Comparison of ENCODE assay signal across 34 cellular contexts in genomic region chr4:178523038-178523437, GRCh38.
"Had no signal": no experiment of that assay in that cellular context is flagged by ENCODE, and none has a peak within 500 bp of the region (broad histone marks: within the 10 kb centered on the region; RNA-seq: fewer than 3 reads in every experiment).

No MANE protein-coding gene starts in this region.

- H3K27me3 Mint-ChIP-seq: activated CD4-positive, alpha-beta memory T cell treated with anti-CD3 and anti-CD28 coated beads for 36 hours; activated CD4-positive, alpha-beta T cell treated with anti-CD3 and anti-CD28 coated beads for 36 hours; activated CD8-positive, alpha-beta T cell treated with anti-CD3 and anti-CD28 coated beads for 36 hours; activated naive CD8-positive, alpha-beta T cell treated with anti-CD3 and anti-CD28 coated beads for 36 hours; activated T-helper 17 cell treated with anti-CD3 and anti-CD28 coated beads, Interleukin-2, amount 50 U/mL, for 72 hours; T-cell; T-helper 17 cell had no signal

- H3K4me3 Mint-ChIP-seq: activated CD4-positive, alpha-beta memory T cell treated with anti-CD3 and anti-CD28 coated beads for 36 hours; activated CD4-positive, alpha-beta T cell treated with anti-CD3 and anti-CD28 coated beads for 36 hours; activated CD8-positive, alpha-beta T cell treated with anti-CD3 and anti-CD28 coated beads for 36 hours; activated naive CD4-positive, alpha-beta T cell treated with anti-CD3 and anti-CD28 coated beads for 36 hours; activated naive CD8-positive, alpha-beta T cell treated with anti-CD3 and anti-CD28 coated beads for 36 hours; activated T-cell treated with anti-CD3 and anti-CD28 coated beads, Interleukin-2, amount 50 U/mL, for 72 hours; activated T-helper 1 cell treated with anti-CD3 and anti-CD28 coated beads, Interleukin-12 subunit alpha, Interleukin-12 subunit beta, Interleukin-2, Interleukin-4 antibody, amounts not matched to agents 30 ng/mL and 10 ng/mL and 1 ng/mL, durations not matched to agents 14 hours and 24 hours and 36 hours; activated T-helper 17 cell treated with anti-CD3 and anti-CD28 coated beads, Interleukin-2, amount 50 U/mL, for 72 hours; T-cell; T-helper 17 cell had no signal

- DNase-seq: activated CD4-positive, alpha-beta memory T cell treated with anti-CD3 and anti-CD28 coated beads for 36 hours; activated CD4-positive, alpha-beta T cell treated with anti-CD3 and anti-CD28 coated beads for 1 hour; activated CD4-positive, alpha-beta T cell treated with anti-CD3 and anti-CD28 coated beads for 36 hours; activated CD4-positive, alpha-beta T cell treated with anti-CD3 and anti-CD28 coated beads for 48 hours; activated CD4-positive, alpha-beta T cell treated with anti-CD3 and anti-CD28 coated beads, Interleukin-2, amount 50 U/mL, for 1 hour; activated CD4-positive, alpha-beta T cell treated with anti-CD3 and anti-CD28 coated beads, Interleukin-2, amount 50 U/mL, for 4 hours; activated CD4-positive, CD25-positive, alpha-beta regulatory T cell; activated CD8-positive, alpha-beta memory T cell treated with anti-CD3 and anti-CD28 coated beads, Interleukin-2, amount 50 U/mL, for 4 hours; activated CD8-positive, alpha-beta T cell treated with anti-CD3 and anti-CD28 coated beads for 36 hours; activated effector memory CD4-positive, alpha-beta T cell treated with anti-CD3 and anti-CD28 coated beads, Interleukin-2, amount 50 U/mL, for 16 hours; activated gamma-delta T cell treated with Interleukin-2 at 50 U/mL for 16 hours; activated naive CD4-positive, alpha-beta T cell; activated naive CD4-positive, alpha-beta T cell treated with anti-CD3 and anti-CD28 coated beads for 36 hours; activated naive CD4-positive, alpha-beta T cell treated with anti-CD3 and anti-CD28 coated beads, Interleukin-2, amount 50 U/mL, for 16 hours; activated naive CD8-positive, alpha-beta T cell treated with anti-CD3 and anti-CD28 coated beads for 36 hours; activated T-cell treated with anti-CD3 and anti-CD28 coated beads for 4 hours; activated T-cell treated with anti-CD3 and anti-CD28 coated beads, Interleukin-2, amount 50 U/mL, for 1 hour; activated T-cell treated with anti-CD3 and anti-CD28 coated beads, Interleukin-2, amount 50 U/mL, for 72 hours; adrenal gland; amniotic stem cell; aorta; body of pancreas; brain microvascular endothelial cell; central memory CD4-positive, alpha-beta T cell; T-cell; T-helper 17 cell had no signal

- H3K9me3 ChIP-seq: adrenal gland, body of pancreas, breast epithelium had no signal

- H3K36me3 ChIP-seq: adrenal gland, brain microvascular endothelial cell, breast epithelium had no signal

- FAIRE-seq: astrocyte, TTC549 had no signal

- H3K4me1 ChIP-seq: adrenal gland, body of pancreas, breast epithelium had no signal

- H3K4me1 Mint-ChIP-seq: activated CD4-positive, alpha-beta T cell treated with anti-CD3 and anti-CD28 coated beads for 36 hours; activated naive CD8-positive, alpha-beta T cell treated with anti-CD3 and anti-CD28 coated beads for 36 hours; activated T-helper 17 cell treated with anti-CD3 and anti-CD28 coated beads, Interleukin-2, amount 50 U/mL, for 72 hours; T-cell; T-helper 17 cell had no signal

- H3K36me3 Mint-ChIP-seq: activated CD4-positive, alpha-beta memory T cell treated with anti-CD3 and anti-CD28 coated beads for 36 hours; activated naive CD8-positive, alpha-beta T cell treated with anti-CD3 and anti-CD28 coated beads for 36 hours; T-cell had no signal

- ATAC-seq: activated CD4-positive, alpha-beta T cell treated with anti-CD3 and anti-CD28 coated beads for 36 hours; activated CD4-positive, CD25-positive, alpha-beta regulatory T cell treated with anti-CD3 and anti-CD28 coated beads, Interleukin-2, amount 50 U/mL, for 24 hours; activated CD8-positive, alpha-beta T cell treated with anti-CD3 and anti-CD28 coated beads for 36 hours; activated naive CD4-positive, alpha-beta T cell treated with anti-CD3 and anti-CD28 coated beads, Interleukin-2, amount 50 U/mL, for 72 hours; activated T-cell treated with anti-CD3 and anti-CD28 coated beads, Interleukin-2, amount 50 U/mL, for 72 hours; activated T-helper 17 cell treated with anti-CD3 and anti-CD28 coated beads, Interleukin-2, amount 50 U/mL, for 72 hours; body of pancreas; T-cell; T-helper 17 cell had no signal

- H3K27ac ChIP-seq: adrenal gland, body of pancreas, brain microvascular endothelial cell, breast epithelium, VCaP had no signal

- H3K4me3 ChIP-seq: adrenal gland, body of pancreas, breast epithelium had no signal

- H3K27me3 ChIP-seq: adrenal gland, body of pancreas, brain microvascular endothelial cell had no signal

- H3K27ac Mint-ChIP-seq: activated CD4-positive, alpha-beta memory T cell treated with anti-CD3 and anti-CD28 coated beads for 36 hours; activated CD4-positive, alpha-beta T cell treated with anti-CD3 and anti-CD28 coated beads for 36 hours; activated CD8-positive, alpha-beta T cell treated with anti-CD3 and anti-CD28 coated beads for 36 hours; activated naive CD4-positive, alpha-beta T cell treated with anti-CD3 and anti-CD28 coated beads for 36 hours; activated naive CD4-positive, alpha-beta T cell treated with anti-CD3 and anti-CD28 coated beads, Interleukin-2, amount 50 U/mL, for 72 hours; activated naive CD8-positive, alpha-beta T cell treated with anti-CD3 and anti-CD28 coated beads for 36 hours; activated T-cell treated with anti-CD3 and anti-CD28 coated beads, Interleukin-2, amount 50 U/mL, for 72 hours; activated T-helper 1 cell treated with anti-CD3 and anti-CD28 coated beads, Interleukin-12 subunit alpha, Interleukin-12 subunit beta, Interleukin-2, Interleukin-4 antibody, amounts not matched to agents 30 ng/mL and 10 ng/mL and 1 ng/mL, durations not matched to agents 14 hours and 24 hours and 36 hours; activated T-helper 17 cell treated with anti-CD3 and anti-CD28 coated beads, Interleukin-2, amount 50 U/mL, for 72 hours; T-cell; T-helper 17 cell had no signal
